24 cellular contexts compared by ENCODE assay signal in the genomic region with DNA sequence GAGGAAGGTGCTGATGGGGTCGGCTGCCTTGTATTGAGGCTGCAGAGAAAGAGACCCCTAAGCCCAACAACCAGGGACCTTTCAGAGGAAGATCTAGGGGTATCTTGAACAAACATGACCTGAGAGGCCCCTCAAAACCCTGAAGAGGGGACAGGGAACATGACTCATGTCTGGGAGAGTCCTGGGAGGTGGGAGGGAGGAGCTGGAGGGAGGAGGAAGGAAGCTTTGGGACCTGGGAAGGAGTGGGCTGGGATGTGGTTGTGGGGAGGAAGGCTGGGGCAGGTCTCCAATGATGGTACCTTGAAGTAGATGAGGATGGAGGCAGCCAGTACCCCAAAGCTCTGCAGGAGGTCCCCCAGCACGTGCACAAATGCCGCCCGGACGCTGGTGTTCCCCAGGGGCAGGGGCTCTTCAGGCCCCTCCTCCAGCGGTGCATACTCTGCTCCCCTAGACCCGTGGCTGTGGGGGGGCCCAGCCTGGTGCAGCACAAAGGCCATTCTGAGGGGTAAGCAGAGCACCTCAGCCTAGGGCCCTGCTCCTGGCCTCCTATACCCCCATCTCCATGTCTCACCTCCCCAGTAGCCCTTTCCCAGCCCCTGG. TPM values are rescaled to one million over a fixed set of nuclear protein-coding genes. Genes with fewer than 3 reads are reported as not detected.
A peak's percentile ranks its signal among the peaks of the same experiment; 100 is the strongest.
DNase-seq lines count a peak whose midpoint lies in the region; ATAC-seq and TF ChIP-seq lines count a peak whose summit lies in the region.
"Had no signal": no experiment of that assay in that cellular context is flagged by ENCODE, and none has a peak within 500 bp of the region (broad histone marks: within the 10 kb centered on the region; RNA-seq: fewer than 3 reads in every experiment).

No MANE protein-coding gene starts in this region.

- peaks cover 73% of the 10 kb centered on the region for H3K27me3 Mint-ChIP-seq in stimulated activated naive CD8-positive, alpha-beta T cell treated with anti-CD3 and anti-CD28 coated beads, Interleukin-15, amount 100 ng/mL, for 72 hours
- H3K27me3 Mint-ChIP-seq in neural progenitor cell (ENCODE audit: insufficient read depth, low read depth): peaks cover 44% of the 10 kb centered on the region
- H3K27me3 Mint-ChIP-seq in activated T-cell treated with anti-CD3 and anti-CD28 coated beads, Interleukin-2, amount 50 U/mL, for 24 hours: peaks cover 73% of the 10 kb centered on the region

- H3K4me3 ChIP-seq in neural progenitor cell: no peak overlapping the region
- H3K4me3 ChIP-seq in osteoblast (ENCODE audit: insufficient read depth, low read length): no peak overlapping the region
- H3K4me3 ChIP-seq: BLaER1, GM12878 had no signal

- peaks cover 2% of the 10 kb centered on the region for H3F3A ChIP-seq in neural progenitor cell (ENCODE audit: low read depth)

- no peaks in the 10 kb centered on the region for H3K36me3 Mint-ChIP-seq in neural progenitor cell
- no peaks in the 10 kb centered on the region for H3K36me3 Mint-ChIP-seq in activated T-cell treated with anti-CD3 and anti-CD28 coated beads, Interleukin-2, amount 50 U/mL, for 24 hours (ENCODE audit: low read depth)
- H3K36me3 Mint-ChIP-seq: CD4-positive, alpha-beta memory T cell; CD4-positive, CD25-positive, alpha-beta regulatory T cell; CD8-positive, alpha-beta memory T cell had no signal

- H3K79me2 ChIP-seq in neural progenitor cell (ENCODE audit: low read depth): no peaks in the 10 kb centered on the region
- H3K79me2 ChIP-seq in osteoblast (ENCODE audit: insufficient read depth, low read length): no peaks in the 10 kb centered on the region

- H3K4me2 ChIP-seq in neural progenitor cell (no peak overlapping the region), osteoblast (ENCODE audit: insufficient read depth, low read length) (no peak overlapping the region)
- H3K4me2 ChIP-seq: BLaER1 had no signal

- no peaks in the 10 kb centered on the region for H3K9me3 Mint-ChIP-seq in stimulated activated naive CD8-positive, alpha-beta T cell treated with anti-CD3 and anti-CD28 coated beads, Interleukin-15, amount 100 ng/mL, for 72 hours
- H3K9me3 Mint-ChIP-seq in neural progenitor cell: peaks cover 2% of the 10 kb centered on the region
- H3K9me3 Mint-ChIP-seq in activated T-cell treated with anti-CD3 and anti-CD28 coated beads, Interleukin-2, amount 50 U/mL, for 24 hours: no peaks in the 10 kb centered on the region
- H3K9me3 Mint-ChIP-seq: CD8-positive, alpha-beta memory T cell had no signal

- H3K4me1 ChIP-seq in neural progenitor cell (no peaks in the 10 kb centered on the region), osteoblast (ENCODE audit: insufficient read depth, low read length) (peaks cover 18% of the 10 kb centered on the region)

- H3K9ac ChIP-seq in neural progenitor cell: no peak overlapping the region
- H3K9ac ChIP-seq: BLaER1 had no signal

- H3K27ac Mint-ChIP-seq in stimulated activated naive CD8-positive, alpha-beta T cell treated with anti-CD3 and anti-CD28 coated beads, Interleukin-15, amount 100 ng/mL, for 72 hours: no peak overlapping the region
- peak overlapping the region; percentile 7 for H3K27ac Mint-ChIP-seq in neural progenitor cell
- H3K27ac Mint-ChIP-seq in activated T-cell treated with anti-CD3 and anti-CD28 coated beads, Interleukin-2, amount 50 U/mL, for 24 hours: no peak overlapping the region
- H3K27ac Mint-ChIP-seq: CD4-positive, alpha-beta memory T cell; CD4-positive, CD25-positive, alpha-beta regulatory T cell; CD8-positive, alpha-beta memory T cell had no signal

- DNase-seq in stimulated activated naive CD8-positive, alpha-beta T cell treated with anti-CD3 and anti-CD28 coated beads, Interleukin-15, amount 100 ng/mL, for 72 hours: no peak
- DNase-seq in stimulated activated naive CD8-positive, alpha-beta T cell treated with anti-CD3 and anti-CD28 coated beads, Interleukin-15, Interleukin-2, amounts not matched to agents 100 U/mL and 50 U/mL, for 24 hours: no peak
- DNase-seq in neural progenitor cell (ENCODE audit: low spot score): no peak
- peak; percentile 83 for DNase-seq in osteoblast (ENCODE audit: insufficient read length, low spot score, missing footprints)
- DNase-seq in activated T-cell treated with anti-CD3 and anti-CD28 coated beads, Interleukin-2, amount 50 U/mL, for 24 hours: no peak
- DNase-seq: ACHN; BE2C; C1 segment of cervical spinal cord; CD4-positive, alpha-beta memory T cell; CD4-positive, CD25-positive, alpha-beta regulatory T cell; CD8-positive, alpha-beta memory T cell; COR-L47; DMS 273 treated with DMSO at 0.1 percent for 48 hours; DMS153; DMS79; DND-41; EL; GDM1 had no signal

- H3K27ac ChIP-seq in neural progenitor cell (no peak overlapping the region), osteoblast (ENCODE audit: low read depth, low read length) (no peak overlapping the region)
- H3K27ac ChIP-seq: 22Rv1, BLaER1 had no signal

- H3K36me3 ChIP-seq in neural progenitor cell (no peaks in the 10 kb centered on the region), osteoblast (ENCODE audit: insufficient read depth, low read length) (no peaks in the 10 kb centered on the region)
- H3K36me3 ChIP-seq: BE2C, BLaER1 had no signal

- H3K9me3 ChIP-seq in neural progenitor cell (ENCODE audit: low read depth): no peaks in the 10 kb centered on the region
- no peaks in the 10 kb centered on the region for H3K9me3 ChIP-seq in osteoblast (ENCODE audit: low read depth, low read length)
- H3K9me3 ChIP-seq: BE2C, BLaER1 had no signal

- no peak overlapping the region for H2AFZ ChIP-seq in neural progenitor cell (replicated peaks)
- no peak overlapping the region for H2AFZ ChIP-seq in osteoblast (ENCODE audit: low read length)

- H4K20me1 ChIP-seq in neural progenitor cell (ENCODE audit: low read depth) (no peaks in the 10 kb centered on the region), osteoblast (ENCODE audit: insufficient read depth, low read length) (no peaks in the 10 kb centered on the region)

- TF ChIP-seq CTCF in neural progenitor cell (IDR thresholded peaks at IDR 0.05): no peak
- no peak for TF ChIP-seq CTCF in osteoblast (IDR thresholded peaks at IDR 0.05; ENCODE audit: extremely low read depth, low read depth, low read length)

- peak; percentile 21 for ATAC-seq in stimulated activated naive CD8-positive, alpha-beta T cell treated with anti-CD3 and anti-CD28 coated beads, Interleukin-15, amount 100 ng/mL, for 72 hours
- no peak for ATAC-seq in stimulated activated naive CD8-positive, alpha-beta T cell treated with anti-CD3 and anti-CD28 coated beads, Interleukin-15, Interleukin-2, amounts not matched to agents 100 U/mL and 50 U/mL, for 24 hours
- ATAC-seq in HG03378 (IDR thresholded peaks at IDR 0.05; ENCODE audit: unreplicated experiment): no peak
- ATAC-seq: GM12878 had no signal

- H3K4me3 Mint-ChIP-seq in stimulated activated naive CD8-positive, alpha-beta T cell treated with anti-CD3 and anti-CD28 coated beads, Interleukin-15, amount 100 ng/mL, for 72 hours: no peak overlapping the region
- H3K4me3 Mint-ChIP-seq in neural progenitor cell: no peak overlapping the region
- H3K4me3 Mint-ChIP-seq in activated T-cell treated with anti-CD3 and anti-CD28 coated beads, Interleukin-2, amount 50 U/mL, for 24 hours: no peak overlapping the region
- H3K4me3 Mint-ChIP-seq: CD4-positive, alpha-beta memory T cell; CD4-positive, CD25-positive, alpha-beta regulatory T cell; CD8-positive, alpha-beta memory T cell had no signal

- peaks cover 12% of the 10 kb centered on the region for H3K4me1 Mint-ChIP-seq in stimulated activated naive CD8-positive, alpha-beta T cell treated with anti-CD3 and anti-CD28 coated beads, Interleukin-15, amount 100 ng/mL, for 72 hours
- peaks cover 14% of the 10 kb centered on the region for H3K4me1 Mint-ChIP-seq in neural progenitor cell
- H3K4me1 Mint-ChIP-seq in activated T-cell treated with anti-CD3 and anti-CD28 coated beads, Interleukin-2, amount 50 U/mL, for 24 hours (ENCODE audit: low read depth): peaks cover 6% of the 10 kb centered on the region

- peaks cover 27% of the 10 kb centered on the region for H3K27me3 ChIP-seq in neural progenitor cell
- peaks cover 26% of the 10 kb centered on the region for H3K27me3 ChIP-seq in osteoblast (ENCODE audit: insufficient read depth, low read length)

RNA-seq across cellular contexts. Expression of a gene that starts 5.9 kb away (rescaled TPM):
- 0.56 and 1.4 TPM in 2 replicates for total RNA-seq in neural progenitor cell (ENCODE audit: low replicate concordance)
- total RNA-seq in osteoblast: under 0.01 and 0.88 TPM in 2 replicates
- total RNA-seq: CD4-positive, alpha-beta memory T cell; GM12878 had no signal

RNA-seq across cellular contexts. Expression of a gene that starts 18.3 kb away (rescaled TPM):
- total RNA-seq in neural progenitor cell (ENCODE audit: low replicate concordance) (not detected in 2 replicates), osteoblast (not detected in 2 replicates)
- total RNA-seq: CD4-positive, alpha-beta memory T cell; CD4-positive, CD25-positive, alpha-beta regulatory T cell; CD8-positive, alpha-beta memory T cell; Daoy; G401; GM12878 had no signal

RNA-seq across cellular contexts. Expression of a gene that starts 25.3 kb away (rescaled TPM):
- total RNA-seq in neural progenitor cell (ENCODE audit: low replicate concordance): 0.12 TPM in 1 of 2 replicates, not detected in the other
- total RNA-seq in osteoblast: not detected in 2 replicates
- total RNA-seq: CD4-positive, CD25-positive, alpha-beta regulatory T cell; Daoy; G401; GM12878 had no signal

RNA-seq across cellular contexts. Expression of a gene that starts 39.8 kb away (rescaled TPM):
- total RNA-seq in neural progenitor cell (ENCODE audit: low replicate concordance) (26.5 and 51.8 TPM in 2 replicates), osteoblast (28.6 and 30.8 TPM in 2 replicates)

RNA-seq across cellular contexts. Expression of a gene that starts 44.9 kb away (rescaled TPM):
- total RNA-seq in neural progenitor cell (ENCODE audit: low replicate concordance) (42.8 and 88.9 TPM in 2 replicates), osteoblast (14.1 TPM in 2 replicates)
